ENCODE assay signal across 19 cellular contexts in the genomic region with DNA sequence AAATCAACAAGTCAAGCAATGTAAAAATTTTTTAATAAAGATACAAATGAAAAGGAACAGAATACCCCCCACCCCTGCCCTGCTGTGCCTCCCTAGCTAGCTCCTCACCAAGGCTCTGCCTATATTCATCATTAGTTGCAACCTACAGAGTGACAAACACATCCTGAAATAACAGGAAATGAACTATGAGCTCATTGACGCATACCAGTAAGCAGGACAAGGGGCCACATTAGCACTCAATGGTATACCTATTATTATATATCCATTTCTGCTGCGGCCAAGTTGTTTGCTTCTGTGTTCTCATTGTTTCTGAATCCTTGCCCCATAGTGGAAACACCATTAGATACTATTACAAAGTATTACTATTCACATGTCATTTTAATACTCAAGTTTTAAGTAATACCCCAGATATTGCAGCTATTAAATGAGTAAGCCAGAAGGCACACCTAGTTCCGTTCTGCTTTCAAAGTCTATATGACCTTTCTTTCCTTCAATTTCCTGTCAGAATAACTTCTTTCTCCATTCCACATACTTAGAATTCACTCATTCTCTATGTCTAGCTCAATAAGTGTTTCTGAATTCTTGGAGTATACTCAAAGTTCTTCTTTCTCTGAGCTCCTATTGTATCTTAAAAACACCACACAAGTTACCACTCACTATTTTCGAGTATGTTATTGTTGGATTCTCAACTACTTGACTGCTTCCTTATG.
"Had no signal": no experiment of that assay in that cellular context is flagged by ENCODE, and none has a peak within 500 bp of the region (broad histone marks: within the 10 kb centered on the region; RNA-seq: fewer than 3 reads in every experiment).

No MANE protein-coding gene starts in this region.

- H3K36me3 Mint-ChIP-seq: activated CD4-positive, alpha-beta memory T cell treated with anti-CD3 and anti-CD28 coated beads for 36 hours; activated CD8-positive, alpha-beta memory T cell treated with anti-CD3 and anti-CD28 coated beads, Interleukin-2, amount 10 ng/mL, durations not matched to agents 7 days and 5 days; activated naive CD4-positive, alpha-beta T cell treated with anti-CD3 and anti-CD28 coated beads, Interleukin-2, amount 10 ng/mL, durations not matched to agents 7 days and 5 days; naive thymus-derived CD4-positive, alpha-beta T cell had no signal

- H3K4me1 ChIP-seq: left lung, sigmoid colon, upper lobe of right lung had no signal

- H3K27ac Mint-ChIP-seq: activated CD4-positive, alpha-beta memory T cell treated with anti-CD3 and anti-CD28 coated beads for 36 hours; activated CD4-positive, alpha-beta T cell treated with anti-CD3 and anti-CD28 coated beads for 36 hours; activated CD8-positive, alpha-beta memory T cell treated with anti-CD3 and anti-CD28 coated beads, Interleukin-2, amount 10 ng/mL, durations not matched to agents 7 days and 5 days; activated naive CD4-positive, alpha-beta T cell treated with anti-CD3 and anti-CD28 coated beads, Interleukin-2, amount 10 ng/mL, durations not matched to agents 7 days and 5 days; activated T-cell treated with anti-CD3 and anti-CD28 coated beads, Interleukin-2, amount 50 U/mL, for 24 hours had no signal

- H3K9me3 Mint-ChIP-seq: activated naive CD4-positive, alpha-beta T cell treated with anti-CD3 and anti-CD28 coated beads, Interleukin-2, amount 10 ng/mL, durations not matched to agents 7 days and 5 days had no signal

- H3K27me3 Mint-ChIP-seq: activated CD4-positive, alpha-beta memory T cell treated with anti-CD3 and anti-CD28 coated beads for 36 hours; activated CD4-positive, alpha-beta T cell treated with anti-CD3 and anti-CD28 coated beads for 36 hours; activated CD8-positive, alpha-beta memory T cell treated with anti-CD3 and anti-CD28 coated beads, Interleukin-2, amount 10 ng/mL, durations not matched to agents 7 days and 5 days; activated naive CD4-positive, alpha-beta T cell treated with anti-CD3 and anti-CD28 coated beads, Interleukin-2, amount 10 ng/mL, durations not matched to agents 7 days and 5 days; activated T-cell treated with anti-CD3 and anti-CD28 coated beads, Interleukin-2, amount 50 U/mL, for 24 hours; naive thymus-derived CD4-positive, alpha-beta T cell had no signal

- H3K4me3 Mint-ChIP-seq: activated CD4-positive, alpha-beta memory T cell treated with anti-CD3 and anti-CD28 coated beads for 36 hours; activated CD4-positive, alpha-beta T cell treated with anti-CD3 and anti-CD28 coated beads for 36 hours; activated CD8-positive, alpha-beta memory T cell treated with anti-CD3 and anti-CD28 coated beads, Interleukin-2, amount 10 ng/mL, durations not matched to agents 7 days and 5 days; activated naive CD4-positive, alpha-beta T cell treated with anti-CD3 and anti-CD28 coated beads, Interleukin-2, amount 10 ng/mL, durations not matched to agents 7 days and 5 days; activated T-cell treated with anti-CD3 and anti-CD28 coated beads, Interleukin-2, amount 50 U/mL, for 24 hours; naive thymus-derived CD4-positive, alpha-beta T cell had no signal

- H3K27ac ChIP-seq: cardiac muscle cell, left lung, ovary, sigmoid colon, thoracic aorta, upper lobe of right lung had no signal

- H3K9me3 ChIP-seq: left lung, mucosa of descending colon, ovary, sigmoid colon, thoracic aorta, upper lobe of right lung had no signal

- H3K36me3 ChIP-seq: cardiac muscle cell, left lung, ovary, sigmoid colon, thoracic aorta, upper lobe of right lung had no signal

- DNase-seq: activated CD4-positive, alpha-beta memory T cell treated with anti-CD3 and anti-CD28 coated beads for 36 hours; activated CD4-positive, alpha-beta T cell treated with anti-CD3 and anti-CD28 coated beads for 36 hours; activated CD8-positive, alpha-beta memory T cell treated with anti-CD3 and anti-CD28 coated beads, Interleukin-2, amount 10 ng/mL, durations not matched to agents 7 days and 5 days; activated naive CD4-positive, alpha-beta T cell treated with anti-CD3 and anti-CD28 coated beads, Interleukin-2, amount 10 ng/mL, durations not matched to agents 7 days and 5 days; activated T-cell treated with anti-CD3 and anti-CD28 coated beads, Interleukin-2, amount 50 U/mL, for 24 hours; effector CD8-positive, alpha-beta T cell; erythroblast; islet precursor cell; left lung; mucosa of descending colon; naive thymus-derived CD4-positive, alpha-beta T cell; ovary; sigmoid colon; stimulated activated CD4-positive, alpha-beta T cell treated with anti-CD3 and anti-CD28 coated beads, Interleukin-2, amount 100 ng/mL, for 24 hours; upper lobe of right lung had no signal

- ATAC-seq: activated CD4-positive, alpha-beta T cell treated with anti-CD3 and anti-CD28 coated beads for 36 hours; activated CD8-positive, alpha-beta memory T cell treated with anti-CD3 and anti-CD28 coated beads, Interleukin-2, amount 10 ng/mL, durations not matched to agents 7 days and 5 days; left lung; mucosa of descending colon; naive thymus-derived CD4-positive, alpha-beta T cell; upper lobe of right lung had no signal

- H3K27me3 ChIP-seq: cardiac muscle cell, left lung, ovary, sigmoid colon, upper lobe of right lung had no signal

- H3K4me3 ChIP-seq: cardiac muscle cell, left lung, mucosa of descending colon, ovary, sigmoid colon, thoracic aorta, upper lobe of right lung had no signal

- H3K4me1 Mint-ChIP-seq: activated CD4-positive, alpha-beta T cell treated with anti-CD3 and anti-CD28 coated beads for 36 hours; activated CD8-positive, alpha-beta memory T cell treated with anti-CD3 and anti-CD28 coated beads, Interleukin-2, amount 10 ng/mL, durations not matched to agents 7 days and 5 days; activated naive CD4-positive, alpha-beta T cell treated with anti-CD3 and anti-CD28 coated beads, Interleukin-2, amount 10 ng/mL, durations not matched to agents 7 days and 5 days; naive thymus-derived CD4-positive, alpha-beta T cell had no signal

- FAIRE-seq: astrocyte, colon had no signal
